Comparison of ENCODE assay signal across 17 cellular contexts in genomic region chr7:97601941-97602457, GRCh38.
DNase-seq lines count a peak whose midpoint lies in the region; ATAC-seq, FAIRE-seq and TF ChIP-seq lines count a peak whose summit lies in the region.
"Had no signal": no experiment of that assay in that cellular context is flagged by ENCODE, and none has a peak within 500 bp of the region (broad histone marks: within the 10 kb centered on the region; RNA-seq: fewer than 3 reads in every experiment).

No MANE protein-coding gene starts in this region.

- peak; percentile 71 for ATAC-seq in GM18858 (IDR thresholded peaks at IDR 0.05; ENCODE audit: unreplicated experiment)
- ATAC-seq in GM21390 (IDR thresholded peaks at IDR 0.05; ENCODE audit: unreplicated experiment) = peak; percentile 80
- ATAC-seq in HG02973 (IDR thresholded peaks at IDR 0.05; ENCODE audit: unreplicated experiment) = peak; percentile 76
- ATAC-seq: activated CD4-positive, alpha-beta T cell treated with anti-CD3 and anti-CD28 coated beads for 36 hours had no signal

- no peaks in the 10 kb centered on the region for H3K27me3 Mint-ChIP-seq in activated naive CD4-positive, alpha-beta T cell treated with anti-CD3 and anti-CD28 coated beads, Interleukin-2, amount 10 ng/mL, durations not matched to agents 7 days and 5 days
- H3K27me3 Mint-ChIP-seq: activated CD4-positive, alpha-beta T cell treated with anti-CD3 and anti-CD28 coated beads for 36 hours; activated naive CD8-positive, alpha-beta T cell treated with anti-CD3 and anti-CD28 coated beads, Interleukin-2, amount 10 ng/mL, durations not matched to agents 7 days and 5 days had no signal

- no peaks in the 10 kb centered on the region for H3K4me1 Mint-ChIP-seq in activated naive CD4-positive, alpha-beta T cell treated with anti-CD3 and anti-CD28 coated beads, Interleukin-2, amount 10 ng/mL, durations not matched to agents 7 days and 5 days
- H3K4me1 Mint-ChIP-seq: activated CD4-positive, alpha-beta T cell treated with anti-CD3 and anti-CD28 coated beads for 36 hours had no signal

- H3K9me3 Mint-ChIP-seq in activated naive CD4-positive, alpha-beta T cell treated with anti-CD3 and anti-CD28 coated beads, Interleukin-2, amount 10 ng/mL, durations not matched to agents 7 days and 5 days = no peaks in the 10 kb centered on the region
- H3K9me3 Mint-ChIP-seq: activated naive CD8-positive, alpha-beta T cell treated with anti-CD3 and anti-CD28 coated beads, Interleukin-2, amount 10 ng/mL, durations not matched to agents 7 days and 5 days; nephron progenitor cell had no signal

- H3K4me3 Mint-ChIP-seq in activated naive CD4-positive, alpha-beta T cell treated with anti-CD3 and anti-CD28 coated beads, Interleukin-2, amount 10 ng/mL, durations not matched to agents 7 days and 5 days = no peak overlapping the region
- H3K4me3 Mint-ChIP-seq: activated CD4-positive, alpha-beta T cell treated with anti-CD3 and anti-CD28 coated beads for 36 hours; activated naive CD8-positive, alpha-beta T cell treated with anti-CD3 and anti-CD28 coated beads, Interleukin-2, amount 10 ng/mL, durations not matched to agents 7 days and 5 days; nephron progenitor cell had no signal

- FAIRE-seq in GM12892 (lab: Jason Lieb, UNC) = no peak

- H3K36me3 Mint-ChIP-seq in activated naive CD4-positive, alpha-beta T cell treated with anti-CD3 and anti-CD28 coated beads, Interleukin-2, amount 10 ng/mL, durations not matched to agents 7 days and 5 days = no peaks in the 10 kb centered on the region
- H3K36me3 Mint-ChIP-seq: activated naive CD8-positive, alpha-beta T cell treated with anti-CD3 and anti-CD28 coated beads, Interleukin-2, amount 10 ng/mL, durations not matched to agents 7 days and 5 days had no signal

- H3K27ac Mint-ChIP-seq in activated naive CD4-positive, alpha-beta T cell treated with anti-CD3 and anti-CD28 coated beads, Interleukin-2, amount 10 ng/mL, durations not matched to agents 7 days and 5 days = no peak overlapping the region
- H3K27ac Mint-ChIP-seq: activated CD4-positive, alpha-beta T cell treated with anti-CD3 and anti-CD28 coated beads for 36 hours; activated naive CD8-positive, alpha-beta T cell treated with anti-CD3 and anti-CD28 coated beads, Interleukin-2, amount 10 ng/mL, durations not matched to agents 7 days and 5 days; nephron progenitor cell had no signal

- CTCF ChIA-PET in activated naive CD4-positive, alpha-beta T cell treated with anti-CD3 and anti-CD28 coated beads, Interleukin-2, amount 10 ng/mL, durations not matched to agents 7 days and 5 days (lab: Charles Lee) = no interaction called here

- TF ChIP-seq POLR2A in GM12892 (IDR thresholded peaks at IDR 0.05; ENCODE audit: low read depth, low read length) = no peak

- peak; percentile 41 for DNase-seq in SW480 (ENCODE audit: low spot score)
- no peak for DNase-seq in DMS 273 treated with DMSO at 0.1 percent for 48 hours (lab: John Stamatoyannopoulos, UW)
- no peak for DNase-seq in GM12892 (ENCODE audit: insufficient read length)
- DNase-seq in activated CD4-positive, alpha-beta T cell treated with anti-CD3 and anti-CD28 coated beads, Interleukin-2, amount 50 U/mL, for 48 hours = no peak
- DNase-seq in activated naive CD4-positive, alpha-beta T cell treated with anti-CD3 and anti-CD28 coated beads, Interleukin-2, amount 10 ng/mL, durations not matched to agents 7 days and 5 days = no peak
- DNase-seq: activated CD4-positive, alpha-beta T cell treated with anti-CD3 and anti-CD28 coated beads for 36 hours; activated naive CD8-positive, alpha-beta T cell treated with anti-CD3 and anti-CD28 coated beads, Interleukin-2, amount 10 ng/mL, durations not matched to agents 7 days and 5 days; glutamatergic neuron; GM23248; mesenchymal stem cell; NCI-H1694 treated with DMSO at 0.1 percent for 48 hours; NCI-H510A; nephron progenitor cell; retina had no signal
